20 cellular contexts compared by ENCODE assay signal in genomic region chr5:91306497-91306896, GRCh38.
DNase-seq lines count a peak whose midpoint lies in the region; ATAC-seq and TF ChIP-seq lines count a peak whose summit lies in the region.
"Had no signal": no experiment of that assay in that cellular context is flagged by ENCODE, and none has a peak within 500 bp of the region (broad histone marks: within the 10 kb centered on the region; RNA-seq: fewer than 3 reads in every experiment).

No MANE protein-coding gene starts in this region.

- TF ChIP-seq EP300 in SK-N-SH (IDR thresholded peaks at IDR 0.05; ENCODE audit: borderline replicate concordance in 1 of 2, low read depth in 1 of 2, low read length in 1 of 2), result no peak

- no peaks in the 10 kb centered on the region for H4K20me1 ChIP-seq in SK-N-SH (ENCODE audit: insufficient read depth)

- TF ChIP-seq POLR2A in heart left ventricle (IDR thresholded peaks at IDR 0.05), result no peak

- no peak overlapping the region for H3K4me3 ChIP-seq in SK-N-SH (ENCODE audit: low read depth in 2 of 2, low read length in 1 of 2)
- H3K4me3 ChIP-seq in heart left ventricle, result no peak overlapping the region
- H3K4me3 ChIP-seq in mucosa of descending colon, result no peak overlapping the region
- H3K4me3 ChIP-seq: A549, spleen had no signal

- DNase-seq in AG08395 (ENCODE audit: low spot score) (peak; percentile 10), SK-N-SH (no peak), heart left ventricle (no peak), sciatic nerve (ENCODE audit: low spot score) (no peak), mucosa of descending colon (no peak), SHP77 treated with DMSO at 0.1 percent for 48 hours (lab: John Stamatoyannopoulos, UW) (no peak), NAMALWA (ENCODE audit: low spot score) (no peak)
- DNase-seq in activated CD4-positive, alpha-beta T cell treated with anti-CD3 and anti-CD28 coated beads, Interleukin-2, amount 10 ng/mL, durations not matched to agents 24 days and 14 days, result no peak
- DNase-seq: mesendoderm; NCI-H1417; NCI-H510A; NK-92 treated with Interleukin-12 subunit alpha and Interleukin-12 subunit beta, amount 100 ng/mL, for 24 hours; spleen; stimulated activated CD4-positive, alpha-beta T cell treated with anti-CD3 and anti-CD28 coated beads, Interleukin-4, amount 100 ng/mL, for 24 hours had no signal

- peaks cover 9% of the 10 kb centered on the region for H3K4me1 Mint-ChIP-seq in activated CD4-positive, alpha-beta T cell treated with anti-CD3 and anti-CD28 coated beads, Interleukin-2, amount 10 ng/mL, durations not matched to agents 24 days and 14 days

- peaks cover 4% of the 10 kb centered on the region for H3K9me3 Mint-ChIP-seq in activated CD4-positive, alpha-beta T cell treated with anti-CD3 and anti-CD28 coated beads, Interleukin-2, amount 10 ng/mL, durations not matched to agents 24 days and 14 days
- H3K9me3 Mint-ChIP-seq: activated T-helper 1 cell treated with anti-CD3 and anti-CD28 coated beads, Interleukin-12 subunit alpha, Interleukin-12 subunit beta, Interleukin-2, Interleukin-4 antibody, amounts not matched to agents 30 ng/mL and 10 ng/mL and 1 ng/mL, durations not matched to agents 14 hours and 24 hours and 36 hours had no signal

- POLR2A ChIA-PET in SK-N-SH (lab: Yijun Ruan, JAX), result no interaction called here

- H3K36me3 ChIP-seq in SK-N-SH (replicated peaks in 1 of 2; ENCODE audit: control insufficient read depth in 1 of 2, insufficient read depth in 2 of 2, low read length in 1 of 2), result no peaks in the 10 kb centered on the region
- H3K36me3 ChIP-seq in heart left ventricle, result no peaks in the 10 kb centered on the region
- H3K36me3 ChIP-seq in mucosa of descending colon (ENCODE audit: low read depth), result no peaks in the 10 kb centered on the region
- H3K36me3 ChIP-seq: spleen had no signal

- no peaks in the 10 kb centered on the region for H3K27me3 Mint-ChIP-seq in activated CD4-positive, alpha-beta T cell treated with anti-CD3 and anti-CD28 coated beads, Interleukin-2, amount 10 ng/mL, durations not matched to agents 24 days and 14 days
- H3K27me3 Mint-ChIP-seq: natural killer cell treated with Interleukin-12 subunit alpha and Interleukin-12 subunit beta and Interleukin-15 and Interleukin-18, amount 100 ng/mL, for 72 hours; stimulated activated naive CD8-positive, alpha-beta T cell treated with anti-CD3 and anti-CD28 coated beads, Interleukin-15, Interleukin-2, amounts not matched to agents 100 ng/mL and 50 ng/mL, for 24 hours had no signal

- H2AFZ ChIP-seq in SK-N-SH (ENCODE audit: low read depth), result no peak overlapping the region

- H3K4me2 ChIP-seq in SK-N-SH, result no peak overlapping the region
- H3K4me2 ChIP-seq: A549 had no signal

- no peaks in the 10 kb centered on the region for H3K9me2 ChIP-seq in SK-N-SH

- H3K9ac ChIP-seq in SK-N-SH, result no peak overlapping the region

- TF ChIP-seq RAD21 in SK-N-SH (IDR thresholded peaks at IDR 0.05; ENCODE audit: low read length), result no peak

- ATAC-seq in heart left ventricle (peak in 3 of 4 donors; percentile 25 to 49 (median 43)), sciatic nerve (peak; percentile 46), mucosa of descending colon (no peak)
- ATAC-seq: A549; activated naive CD4-positive, alpha-beta T cell treated with anti-CD3 and anti-CD28 coated beads, Interleukin-2, amount 50 U/mL, for 72 hours; natural killer cell treated with Interleukin-12 subunit alpha and Interleukin-12 subunit beta and Interleukin-15 and Interleukin-18, amount 100 ng/mL, for 72 hours had no signal

- 86% methylated on average over 3 of the region's 3 CpGs for WGBS in SK-N-SH (ENCODE audit: low lambda C conversion rate)
- 68 to 76% (median 72%) methylated on average over 3 of the region's 3 CpGs for WGBS in heart left ventricle, 4 donors

- no peaks in the 10 kb centered on the region for H3K9me3 ChIP-seq in SK-N-SH
- no peaks in the 10 kb centered on the region for H3K9me3 ChIP-seq in heart left ventricle
- H3K9me3 ChIP-seq in mucosa of descending colon, result no peaks in the 10 kb centered on the region
- H3K9me3 ChIP-seq: A549, spleen had no signal

- intact Hi-C loops in heart left ventricle (cut with DNase I), result no loop called here
- intact Hi-C loops in sciatic nerve (cut with DNase I), result no loop called here
- intact Hi-C loops in mucosa of descending colon (cut with DNase I, micrococcal nuclease), result no loop called here
- intact Hi-C loops in activated CD4-positive, alpha-beta T cell treated with anti-CD3 and anti-CD28 coated beads, Interleukin-2, amount 10 ng/mL, durations not matched to agents 24 days and 14 days (cut with micrococcal nuclease), result no loop called here

- peaks cover 7% of the 10 kb centered on the region for H3F3A ChIP-seq in SK-N-SH (replicated peaks; ENCODE audit: insufficient read depth)

- H3K79me2 ChIP-seq in SK-N-SH (ENCODE audit: insufficient read depth), result no peaks in the 10 kb centered on the region

- H3K4me1 ChIP-seq in SK-N-SH (ENCODE audit: control insufficient read depth in 1 of 2, insufficient read depth in 2 of 2, low read depth in 1 of 2, low read length in 1 of 2) (peaks cover 5 to 7% of the 10 kb centered on the region in 2 experiments; a peak in 2 of 4 replicates), heart left ventricle (peaks cover 0 to 33% (median 5%) of the 10 kb centered on the region in 12 donors), mucosa of descending colon (ENCODE audit: low read depth) (peaks cover 3% of the 10 kb centered on the region)

- peaks cover 5% of the 10 kb centered on the region for H3K36me3 Mint-ChIP-seq in activated CD4-positive, alpha-beta T cell treated with anti-CD3 and anti-CD28 coated beads, Interleukin-2, amount 10 ng/mL, durations not matched to agents 24 days and 14 days (ENCODE audit: low read depth)

- CTCF ChIA-PET in SK-N-SH (lab: Yijun Ruan, JAX), result interaction anchor here (1.2 to 1.7 kb wide), 3 partner anchors 10 to 374 kb away, joined by 3 to 7 read pairs (median 3); no protein-coding TSS in a partner anchor

- no peak for TF ChIP-seq CTCF in SK-N-SH (IDR thresholded peaks at IDR 0.05)
- TF ChIP-seq CTCF in heart left ventricle (IDR thresholded peaks at IDR 0.05), result no peak
- TF ChIP-seq CTCF in mucosa of descending colon (IDR thresholded peaks at IDR 0.05), result no peak

- H3K27ac Mint-ChIP-seq in activated CD4-positive, alpha-beta T cell treated with anti-CD3 and anti-CD28 coated beads, Interleukin-2, amount 10 ng/mL, durations not matched to agents 24 days and 14 days, result no peak overlapping the region
- H3K27ac Mint-ChIP-seq: activated naive CD4-positive, alpha-beta T cell treated with anti-CD3 and anti-CD28 coated beads, Interleukin-2, amount 50 U/mL, for 72 hours; activated T-helper 1 cell treated with anti-CD3 and anti-CD28 coated beads, Interleukin-12 subunit alpha, Interleukin-12 subunit beta, Interleukin-2, Interleukin-4 antibody, amounts not matched to agents 30 ng/mL and 10 ng/mL and 1 ng/mL, durations not matched to agents 14 hours and 24 hours and 36 hours; stimulated activated naive CD8-positive, alpha-beta T cell treated with anti-CD3 and anti-CD28 coated beads, Interleukin-15, Interleukin-2, amounts not matched to agents 100 ng/mL and 50 ng/mL, for 24 hours had no signal

- H3K27ac ChIP-seq in SK-N-SH (ENCODE audit: low read depth in 2 of 2, low read length in 1 of 2) (no peak overlapping the region), heart left ventricle (peak overlapping the region in 5 of 12 donors; percentile 3 to 51 (median 30))
- H3K27ac ChIP-seq: C4-2B, spleen had no signal

- H3K27me3 ChIP-seq in SK-N-SH (ENCODE audit: insufficient read depth), result no peaks in the 10 kb centered on the region
- H3K27me3 ChIP-seq in heart left ventricle, result no peaks in the 10 kb centered on the region
- H3K27me3 ChIP-seq: spleen had no signal

- no peak overlapping the region for H3K4me3 Mint-ChIP-seq in activated CD4-positive, alpha-beta T cell treated with anti-CD3 and anti-CD28 coated beads, Interleukin-2, amount 10 ng/mL, durations not matched to agents 24 days and 14 days
- H3K4me3 Mint-ChIP-seq: activated T-helper 1 cell treated with anti-CD3 and anti-CD28 coated beads, Interleukin-12 subunit alpha, Interleukin-12 subunit beta, Interleukin-2, Interleukin-4 antibody, amounts not matched to agents 30 ng/mL and 10 ng/mL and 1 ng/mL, durations not matched to agents 14 hours and 24 hours and 36 hours; natural killer cell treated with Interleukin-12 subunit alpha and Interleukin-12 subunit beta and Interleukin-15 and Interleukin-18, amount 100 ng/mL, for 72 hours; stimulated activated naive CD8-positive, alpha-beta T cell treated with anti-CD3 and anti-CD28 coated beads, Interleukin-15, Interleukin-2, amounts not matched to agents 100 ng/mL and 50 ng/mL, for 24 hours had no signal

TF ChIP-seq in SK-N-SH, 30 proteins besides CTCF, POLR2A, EP300 and RAD21:
- TF ChIP-seq, protein P1, sequence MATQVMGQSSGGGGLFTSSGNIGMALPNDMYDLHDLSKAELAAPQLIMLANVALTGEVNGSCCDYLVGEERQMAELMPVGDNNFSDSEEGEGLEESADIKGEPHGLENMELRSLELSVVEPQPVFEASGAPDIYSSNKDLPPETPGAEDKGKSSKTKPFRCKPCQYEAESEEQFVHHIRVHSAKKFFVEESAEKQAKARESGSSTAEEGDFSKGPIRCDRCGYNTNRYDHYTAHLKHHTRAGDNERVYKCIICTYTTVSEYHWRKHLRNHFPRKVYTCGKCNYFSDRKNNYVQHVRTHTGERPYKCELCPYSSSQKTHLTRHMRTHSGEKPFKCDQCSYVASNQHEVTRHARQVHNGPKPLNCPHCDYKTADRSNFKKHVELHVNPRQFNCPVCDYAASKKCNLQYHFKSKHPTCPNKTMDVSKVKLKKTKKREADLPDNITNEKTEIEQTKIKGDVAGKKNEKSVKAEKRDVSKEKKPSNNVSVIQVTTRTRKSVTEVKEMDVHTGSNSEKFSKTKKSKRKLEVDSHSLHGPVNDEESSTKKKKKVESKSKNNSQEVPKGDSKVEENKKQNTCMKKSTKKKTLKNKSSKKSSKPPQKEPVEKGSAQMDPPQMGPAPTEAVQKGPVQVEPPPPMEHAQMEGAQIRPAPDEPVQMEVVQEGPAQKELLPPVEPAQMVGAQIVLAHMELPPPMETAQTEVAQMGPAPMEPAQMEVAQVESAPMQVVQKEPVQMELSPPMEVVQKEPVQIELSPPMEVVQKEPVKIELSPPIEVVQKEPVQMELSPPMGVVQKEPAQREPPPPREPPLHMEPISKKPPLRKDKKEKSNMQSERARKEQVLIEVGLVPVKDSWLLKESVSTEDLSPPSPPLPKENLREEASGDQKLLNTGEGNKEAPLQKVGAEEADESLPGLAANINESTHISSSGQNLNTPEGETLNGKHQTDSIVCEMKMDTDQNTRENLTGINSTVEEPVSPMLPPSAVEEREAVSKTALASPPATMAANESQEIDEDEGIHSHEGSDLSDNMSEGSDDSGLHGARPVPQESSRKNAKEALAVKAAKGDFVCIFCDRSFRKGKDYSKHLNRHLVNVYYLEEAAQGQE (IDR thresholded peaks at IDR 0.05; ENCODE audit: low read depth, low read length), result peak; percentile 41; the same call in 1 of the 2 replicates
- no peak for TF ChIP-seq GATA2 (CRISPR knock-in tag; IDR thresholded peaks at IDR 0.05)
